ENCODE assay signal across 1 cellular context in genomic region chr22:45180280-45180679, GRCh38.
TF ChIP-seq lines count a peak whose summit lies in the region.

No MANE protein-coding gene starts in this region.

TF ChIP-seq in HepG2, 621 proteins besides CTCF, POLR2A, EP300 and RAD21:
- TF ChIP-seq ZIK1 (CRISPR knock-in tag; IDR thresholded peaks at IDR 0.05; ENCODE audit: borderline replicate concordance, low read depth): no peak
- no peak for TF ChIP-seq CBX2 (IDR thresholded peaks at IDR 0.05; ENCODE audit: low read depth, low read length)
- no peak for TF ChIP-seq CBX2 (CRISPR knock-in tag; IDR thresholded peaks at IDR 0.05; ENCODE audit: low read depth)
- TF ChIP-seq CEBPB (IDR thresholded peaks at IDR 0.05; ENCODE audit: borderline replicate concordance, low read depth, low read length): peak; percentile 92
- TF ChIP-seq ZBTB33 (CRISPR knock-in tag; IDR thresholded peaks at IDR 0.05): peak; percentile 81; the same call in 1 of the 2 replicates
- TF ChIP-seq ZNF503 (CRISPR knock-in tag; IDR thresholded peaks at IDR 0.05): no peak
- peak; percentile 83 for TF ChIP-seq CEBPG (CRISPR knock-in tag; IDR thresholded peaks at IDR 0.05)
- no peak for TF ChIP-seq LBX2 (CRISPR knock-in tag; IDR thresholded peaks at IDR 0.05; ENCODE audit: borderline replicate concordance)
- no peak for TF ChIP-seq FIP1L1 (IDR thresholded peaks at IDR 0.05; ENCODE audit: borderline replicate concordance, insufficient read depth, low read depth, low read length)
- no peak for TF ChIP-seq ZNF263 (CRISPR knock-in tag; IDR thresholded peaks at IDR 0.05)
- no peak for TF ChIP-seq ZNF451 (CRISPR knock-in tag; IDR thresholded peaks at IDR 0.05)
- TF ChIP-seq ZNF136 (CRISPR knock-in tag; IDR thresholded peaks at IDR 0.05; ENCODE audit: low read depth): no peak
- no peak for TF ChIP-seq RELA (CRISPR knock-in tag; IDR thresholded peaks at IDR 0.05)
- TF ChIP-seq ELF4 (CRISPR knock-in tag; IDR thresholded peaks at IDR 0.05; ENCODE audit: borderline replicate concordance): no peak
- TF ChIP-seq TEAD2 (CRISPR knock-in tag; IDR thresholded peaks at IDR 0.05): no peak
